10 cellular contexts compared by ENCODE assay signal in the genomic region with DNA sequence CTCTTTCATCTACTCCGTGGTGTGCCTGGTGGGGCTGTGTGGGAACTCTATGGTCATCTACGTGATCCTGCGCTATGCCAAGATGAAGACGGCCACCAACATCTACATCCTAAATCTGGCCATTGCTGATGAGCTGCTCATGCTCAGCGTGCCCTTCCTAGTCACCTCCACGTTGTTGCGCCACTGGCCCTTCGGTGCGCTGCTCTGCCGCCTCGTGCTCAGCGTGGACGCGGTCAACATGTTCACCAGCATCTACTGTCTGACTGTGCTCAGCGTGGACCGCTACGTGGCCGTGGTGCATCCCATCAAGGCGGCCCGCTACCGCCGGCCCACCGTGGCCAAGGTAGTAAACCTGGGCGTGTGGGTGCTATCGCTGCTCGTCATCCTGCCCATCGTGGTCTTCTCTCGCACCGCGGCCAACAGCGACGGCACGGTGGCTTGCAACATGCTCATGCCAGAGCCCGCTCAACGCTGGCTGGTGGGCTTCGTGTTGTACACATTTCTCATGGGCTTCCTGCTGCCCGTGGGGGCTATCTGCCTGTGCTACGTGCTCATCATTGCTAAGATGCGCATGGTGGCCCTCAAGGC. TPM values are rescaled to one million over a fixed set of nuclear protein-coding genes. Genes with fewer than 3 reads are reported as not detected.
DNase-seq lines count a peak whose midpoint lies in the region; ATAC-seq, FAIRE-seq and TF ChIP-seq lines count a peak whose summit lies in the region.
"Had no signal": no experiment of that assay in that cellular context is flagged by ENCODE, and none has a peak within 500 bp of the region (broad histone marks: within the 10 kb centered on the region; RNA-seq: fewer than 3 reads in every experiment).

No MANE protein-coding gene starts in this region.

- H2AFZ ChIP-seq in endothelial cell of umbilical vein (ENCODE audit: low read depth, low read length) = peak overlapping the region; percentile 81

- H3K79me2 ChIP-seq in endothelial cell of umbilical vein (ENCODE audit: control insufficient read depth, insufficient read depth, low read length) = no peaks in the 10 kb centered on the region

- H3K4me1 ChIP-seq in endothelial cell of umbilical vein (ENCODE audit: control insufficient read depth, extremely low read depth, insufficient read depth, low read length) (peaks cover 36% of the 10 kb centered on the region), mucosa of rectum (ENCODE audit: control insufficient read depth in 2 of 2, insufficient read depth in 2 of 2, low read length in 2 of 2) (peaks cover 15 to 19% of the 10 kb centered on the region in 2 donors), vagina (peaks cover 34% of the 10 kb centered on the region)

- no peaks in the 10 kb centered on the region for H3K36me3 ChIP-seq in endothelial cell of umbilical vein (ENCODE audit: control insufficient read depth in 2 of 2, extremely low read depth in 1 of 2, insufficient read depth in 2 of 2, low read length in 2 of 2)
- no peaks in the 10 kb centered on the region for H3K36me3 ChIP-seq in mucosa of rectum (ENCODE audit: control insufficient read depth in 2 of 2, insufficient read depth in 2 of 2, low read length in 2 of 2)
- no peaks in the 10 kb centered on the region for H3K36me3 ChIP-seq in vagina

- peak overlapping the region; percentile 95 for H3K4me2 ChIP-seq in endothelial cell of umbilical vein (ENCODE audit: insufficient read depth, low read length)

- no peak for TF ChIP-seq POLR2A in endothelial cell of umbilical vein (IDR thresholded peaks at IDR 0.05; ENCODE audit: low read depth, low read length)
- no peak for TF ChIP-seq POLR2A in vagina (IDR thresholded peaks at IDR 0.05)

- H3K27me3 Mint-ChIP-seq in stimulated activated naive CD8-positive, alpha-beta T cell treated with anti-CD3 and anti-CD28 coated beads, Interleukin-15, Interleukin-2, amounts not matched to agents 100 ng/mL and 50 ng/mL, for 24 hours = peaks cover 69% of the 10 kb centered on the region

- H3K27ac ChIP-seq in endothelial cell of umbilical vein (ENCODE audit: insufficient read depth, low read depth, low read length) = no peak overlapping the region
- H3K27ac ChIP-seq in mucosa of rectum (ENCODE audit: low read depth in 2 of 2, low read length in 2 of 2) = peak overlapping the region; percentile 89 to 95
- no peak overlapping the region for H3K27ac ChIP-seq in vagina
- H3K27ac ChIP-seq: epithelial cell of prostate had no signal

- CTCF ChIA-PET in endothelial cell of umbilical vein (lab: Charles Lee) = interaction anchor here (1.3 to 3.0 kb wide), 10 partner anchors 12 to 825 kb away, joined by 3 to 12 read pairs (median 6); a partner anchor contains a TSS

- POLR2A ChIA-PET in endothelial cell of umbilical vein (lab: Charles Lee) = no interaction called here

- no peaks in the 10 kb centered on the region for H3K36me3 Mint-ChIP-seq in stimulated activated naive CD8-positive, alpha-beta T cell treated with anti-CD3 and anti-CD28 coated beads, Interleukin-15, Interleukin-2, amounts not matched to agents 100 ng/mL and 50 ng/mL, for 24 hours (ENCODE audit: low read depth)

- no peak for FAIRE-seq in endothelial cell of umbilical vein (lab: Jason Lieb, UNC)

- dilution Hi-C loops in endothelial cell of umbilical vein (cut with MboI; ENCODE audit: extremely low pct_ligation_motif_present, low sequenced_read_pairs) = no loop called here

- H3K4me1 Mint-ChIP-seq in stimulated activated naive CD8-positive, alpha-beta T cell treated with anti-CD3 and anti-CD28 coated beads, Interleukin-15, Interleukin-2, amounts not matched to agents 100 ng/mL and 50 ng/mL, for 24 hours (ENCODE audit: low read depth) = peaks cover 18% of the 10 kb centered on the region

- H3K27me3 ChIP-seq in endothelial cell of umbilical vein (ENCODE audit: control insufficient read depth in 2 of 2, insufficient read depth in 2 of 2, low read length in 2 of 2) (no peaks in the 10 kb centered on the region), mucosa of rectum (ENCODE audit: control insufficient read depth in 2 of 2, insufficient read depth in 2 of 2, low read length in 2 of 2) (peaks cover 0 to 3% of the 10 kb centered on the region in 2 donors), vagina (no peaks in the 10 kb centered on the region)

- no peaks in the 10 kb centered on the region for H3K9me1 ChIP-seq in endothelial cell of umbilical vein (replicated peaks; ENCODE audit: control insufficient read depth, extremely low read depth, insufficient read depth, low read length)

- BruUV-seq in endothelial cell of umbilical vein (replicated peaks; lab: Mats Ljungman, UMichigan) = no TSS peak

- no peak for ATAC-seq in stimulated activated naive CD8-positive, alpha-beta T cell treated with anti-CD3 and anti-CD28 coated beads, Interleukin-15, Interleukin-2, amounts not matched to agents 100 U/mL and 50 U/mL, for 24 hours
- ATAC-seq in GM19395 (IDR thresholded peaks at IDR 0.05; ENCODE audit: unreplicated experiment) = no peak
- no peak for ATAC-seq in GM19324 (IDR thresholded peaks at IDR 0.05; ENCODE audit: low FRiP score, unreplicated experiment)

- H3K27ac Mint-ChIP-seq in stimulated activated naive CD8-positive, alpha-beta T cell treated with anti-CD3 and anti-CD28 coated beads, Interleukin-15, Interleukin-2, amounts not matched to agents 100 ng/mL and 50 ng/mL, for 24 hours = no peak overlapping the region

- no peaks in the 10 kb centered on the region for H3K9me3 ChIP-seq in endothelial cell of umbilical vein (replicated peaks; ENCODE audit: control insufficient read depth, insufficient read depth, low read length)
- H3K9me3 ChIP-seq in mucosa of rectum (ENCODE audit: control insufficient read depth in 2 of 2, low read length in 2 of 2) = no peaks in the 10 kb centered on the region
- no peaks in the 10 kb centered on the region for H3K9me3 ChIP-seq in vagina

- intact Hi-C loops in endothelial cell of umbilical vein (cut with micrococcal nuclease) (loop anchor here (1.0 to 5.0 kb wide), 6 partner anchors 47 to 808 kb away; a partner anchor contains a TSS), vagina (cut with DNase I) (no loop called here)

- H3K4me3 Mint-ChIP-seq in stimulated activated naive CD8-positive, alpha-beta T cell treated with anti-CD3 and anti-CD28 coated beads, Interleukin-15, Interleukin-2, amounts not matched to agents 100 ng/mL and 50 ng/mL, for 24 hours = peak overlapping the region; percentile 55

- no peak for DNase-seq in stimulated activated naive CD8-positive, alpha-beta T cell treated with anti-CD3 and anti-CD28 coated beads, Interleukin-15, Interleukin-2, amounts not matched to agents 100 U/mL and 50 U/mL, for 24 hours
- DNase-seq in endothelial cell of umbilical vein (ENCODE audit: low read depth, low spot score) = peak; percentile 29
- DNase-seq in vagina (ENCODE audit: extremely low spot score in 2 of 2) = no peak
- DNase-seq in NCI-H187 (lab: John Stamatoyannopoulos, UW) = no peak
- DNase-seq: activated CD4-positive, alpha-beta T cell treated with anti-CD3 and anti-CD28 coated beads for 1 hour had no signal

- H3K4me3 ChIP-seq in endothelial cell of umbilical vein (replicated peaks in 1 of 3; ENCODE audit: insufficient read depth in 1 of 3, low read depth in 1 of 3, low read length in 3 of 3) (peak overlapping the region; percentile 34 to 58 (median 44)), mucosa of rectum (ENCODE audit: low read length in 2 of 2) (peak overlapping the region; percentile 70 to 86), vagina (peak overlapping the region; percentile 31 to 32)

- TF ChIP-seq CTCF in endothelial cell of umbilical vein (IDR thresholded peaks at IDR 0.05; ENCODE audit: extremely low read depth in 1 of 2, insufficient read depth in 1 of 2, low read depth in 1 of 2, low read length in 2 of 2) (no peak), vagina (IDR thresholded peaks at IDR 0.05) (no peak)

- H3K9me3 Mint-ChIP-seq in stimulated activated naive CD8-positive, alpha-beta T cell treated with anti-CD3 and anti-CD28 coated beads, Interleukin-15, Interleukin-2, amounts not matched to agents 100 ng/mL and 50 ng/mL, for 24 hours = no peaks in the 10 kb centered on the region

- H3K9ac ChIP-seq in endothelial cell of umbilical vein (replicated peaks; ENCODE audit: extremely low read depth, insufficient read depth, low read length) = peak overlapping the region; percentile 11
- H3K9ac ChIP-seq in mucosa of rectum (ENCODE audit: low read depth in 1 of 2, low read length in 2 of 2) = peak overlapping the region; percentile 41 to 68

- no peaks in the 10 kb centered on the region for H4K20me1 ChIP-seq in endothelial cell of umbilical vein (replicated peaks; ENCODE audit: control insufficient read depth, extremely low read depth, insufficient read depth, low read length)

TF ChIP-seq in endothelial cell of umbilical vein, 7 proteins besides CTCF, POLR2A, EP300 and RAD21:
- TF ChIP-seq JUN (IDR thresholded peaks at IDR 0.05; ENCODE audit: borderline replicate concordance, insufficient read depth, insufficient read length, low read depth) (no peak), FOS (IDR thresholded peaks at IDR 0.05; ENCODE audit: borderline replicate concordance, insufficient read depth, low read length) (no peak), MYC (IDR thresholded peaks at IDR 0.05; ENCODE audit: low read depth, low read length) (no peak), GATA2 (IDR thresholded peaks at IDR 0.05; ENCODE audit: insufficient read depth, insufficient read length, low read depth, low read length) (no peak), EZH2 (IDR thresholded peaks at IDR 0.05; ENCODE audit: borderline replicate concordance, low read depth, low read length, severe bottlenecking) (no peak)

RNA-seq across cellular contexts. Expression of a gene that starts 2.0 kb away (rescaled TPM):
- total RNA-seq in endothelial cell of umbilical vein (1.2 and 1.4 TPM in 2 replicates), vagina (1.2 TPM)
- polyA plus RNA-seq in endothelial cell of umbilical vein = 1.9 and 2.2 TPM in 2 replicates
- polyA plus RNA-seq in endothelial cell of umbilical vein (2011; cell fraction: cytosol; rRNA removed) = 1.1 and 1.3 TPM in 2 replicates
- polyA plus RNA-seq in endothelial cell of umbilical vein (2011; cell fraction: nucleus; rRNA removed) = 1.5 and 1.7 TPM in 2 replicates
- 0.12 and 0.39 TPM in 2 replicates for polyA plus RNA-seq in endothelial cell of umbilical vein (2012)
- 1.9 and 2.9 TPM in 2 replicates for polyA minus RNA-seq in endothelial cell of umbilical vein
- polyA minus RNA-seq in endothelial cell of umbilical vein (2011; cell fraction: cytosol; rRNA and poly(A)+ RNA removed) = 13.7 TPM
- polyA minus RNA-seq in endothelial cell of umbilical vein (2011; cell fraction: nucleus; rRNA and poly(A)+ RNA removed) = 1.5 and 2.1 TPM in 2 replicates

RNA-seq across cellular contexts. Expression of a gene that starts 46.2 kb away (rescaled TPM):
- total RNA-seq in endothelial cell of umbilical vein (396 and 414 TPM in 2 replicates), vagina (33.1 TPM)
- 562 and 569 TPM in 2 replicates for polyA plus RNA-seq in endothelial cell of umbilical vein
- polyA plus RNA-seq in endothelial cell of umbilical vein (2011; cell fraction: cytosol; rRNA removed) = 388 and 440 TPM in 2 replicates
- polyA plus RNA-seq in endothelial cell of umbilical vein (2011; cell fraction: nucleus; rRNA removed) = 252 and 257 TPM in 2 replicates
- 248 and 278 TPM in 2 replicates for polyA plus RNA-seq in endothelial cell of umbilical vein (2012)
- polyA minus RNA-seq in endothelial cell of umbilical vein = 365 TPM in 2 replicates
- polyA minus RNA-seq in endothelial cell of umbilical vein (2011; cell fraction: cytosol; rRNA and poly(A)+ RNA removed) = not detected
- polyA minus RNA-seq in endothelial cell of umbilical vein (2011; cell fraction: nucleus; rRNA and poly(A)+ RNA removed) = 235 and 299 TPM in 2 replicates

Comparison
In these comparisons a context has a peak if more than half of its experiments do, and no peak if none do; other contexts are left out.
1. H3K27ac ChIP-seq: peak in mucosa of rectum (2 of 2); none in endothelial cell of umbilical vein (single experiment) and vagina (single experiment).
2. RNA of a gene that starts 46.2 kb away (total RNA-seq): 396 to 414 TPM in endothelial cell of umbilical vein; 33.1 TPM in vagina (single experiment); every median in the first group is over 10 times any median in the second.
3. Peak in every context shown above with its lines, with median percentiles within 50 percentile points of each other: H3K4me3 ChIP-seq.